In the genomic region with DNA sequence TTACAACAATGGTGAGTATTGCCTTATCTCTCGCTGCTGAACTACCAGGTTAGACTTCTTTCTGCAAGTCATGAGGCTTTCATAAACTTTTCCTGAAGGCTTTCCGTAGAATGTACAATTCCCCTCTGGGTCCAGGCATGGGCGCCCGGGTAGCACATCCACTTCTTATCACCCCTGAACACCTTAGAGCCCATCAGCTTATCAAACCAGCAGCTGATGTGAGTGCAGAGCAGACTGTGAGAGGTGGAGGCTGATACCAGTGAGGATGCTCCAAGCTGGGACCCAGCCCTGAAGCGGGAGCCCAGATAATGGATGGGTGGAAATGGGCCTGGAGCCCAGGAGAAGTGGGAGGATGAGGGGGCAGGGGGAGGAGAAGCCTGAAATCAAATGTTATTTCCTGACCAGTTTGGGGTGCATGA, we compare ENCODE assay signal across 15 cellular contexts. TPM values are rescaled to one million over a fixed set of nuclear protein-coding genes. Genes with fewer than 3 reads are reported as not detected.
"Had no signal": no experiment of that assay in that cellular context is flagged by ENCODE, and none has a peak within 500 bp of the region (broad histone marks: within the 10 kb centered on the region; RNA-seq: fewer than 3 reads in every experiment).

No MANE protein-coding gene starts in this region.

RNA-seq across cellular contexts. Expression of gene RHD, which starts 7.4 kb away (rescaled TPM):
- total RNA-seq: activated B cell treated with CpG ODN at 0.5 μM for 24 hours; activated CD4-positive, alpha-beta memory T cell treated with anti-CD3 and anti-CD28 coated beads for 36 hours; activated CD4-positive, alpha-beta T cell treated with anti-CD3 and anti-CD28 coated beads, Interleukin-2, amount 10 ng/mL, durations not matched to agents 24 days and 14 days; activated CD8-positive, alpha-beta memory T cell treated with anti-CD3 and anti-CD28 coated beads for 36 hours; activated CD8-positive, alpha-beta T cell treated with anti-CD3 and anti-CD28 coated beads for 36 hours; activated naive CD4-positive, alpha-beta T cell treated with anti-CD3 and anti-CD28 coated beads for 36 hours; activated naive CD4-positive, alpha-beta T cell treated with anti-CD3 and anti-CD28 coated beads, Interleukin-2, amount 50 U/mL, for 72 hours; activated naive CD8-positive, alpha-beta T cell treated with anti-CD3 and anti-CD28 coated beads for 36 hours; activated T-cell treated with anti-CD3 and anti-CD28 coated beads, Interleukin-2, amount 50 U/mL, for 4 hours; activated T-helper 1 cell treated with anti-CD3 and anti-CD28 coated beads, Interleukin-12 subunit alpha, Interleukin-12 subunit beta, Interleukin-2, Interleukin-4 antibody, amounts not matched to agents 30 ng/mL and 10 ng/mL and 1 ng/mL, durations not matched to agents 14 hours and 24 hours and 36 hours; aorta; astrocyte; body of pancreas; breast epithelium; cardiac septum had no signal
- polyA plus RNA-seq: aorta had no signal
